Comparison of ENCODE assay signal across 22 cellular contexts in the genomic region with DNA sequence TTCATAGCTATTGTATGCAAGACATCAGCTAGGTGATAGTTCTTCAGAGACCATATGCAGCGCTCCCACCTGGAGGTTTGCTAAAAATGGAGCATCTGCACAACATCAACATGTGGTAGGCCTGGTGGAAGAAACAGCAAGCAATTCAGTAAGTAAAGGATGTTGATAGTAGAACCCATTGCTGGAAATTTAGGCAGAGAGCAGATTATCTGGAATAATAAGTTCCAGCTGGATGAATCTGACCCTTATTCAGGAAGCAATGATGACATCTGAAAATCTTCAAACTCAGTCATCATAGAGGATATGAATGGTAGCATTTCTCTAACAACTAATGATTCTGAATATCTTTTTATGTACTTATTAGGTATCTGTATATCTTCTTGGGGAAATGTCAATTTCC.
"Had no signal": no experiment of that assay in that cellular context is flagged by ENCODE, and none has a peak within 500 bp of the region (broad histone marks: within the 10 kb centered on the region; RNA-seq: fewer than 3 reads in every experiment).

No MANE protein-coding gene starts in this region.

- H3K4me1 ChIP-seq: esophagus squamous epithelium, heart left ventricle, right atrium auricular region, sigmoid colon, testis, upper lobe of right lung, vagina had no signal

- H3K27ac ChIP-seq: esophagus squamous epithelium, heart left ventricle, neutrophil, right atrium auricular region, sigmoid colon, skin epidermis, testis, tibial nerve, upper lobe of right lung, vagina had no signal

- H3K27me3 ChIP-seq: esophagus squamous epithelium, heart left ventricle, neutrophil, right atrium auricular region, sigmoid colon, testis, tibial nerve, upper lobe of right lung, vagina had no signal

- H3K4me3 ChIP-seq: esophagus squamous epithelium, heart left ventricle, mucosa of descending colon, right atrium auricular region, sigmoid colon, skin epidermis, testis, tibial nerve, upper lobe of right lung, vagina had no signal

- H3K36me3 ChIP-seq: esophagus squamous epithelium, heart left ventricle, neutrophil, right atrium auricular region, sigmoid colon, tibial nerve, upper lobe of right lung, vagina had no signal

- ATAC-seq: heart left ventricle; left lobe of liver; mucosa of descending colon; naive thymus-derived CD8-positive, alpha-beta T cell; stimulated activated naive B cell treated with anti-CD40 and anti-IgM and Interleukin-4, amounts not matched to agents 10 μg/mL and 1 μg/mL and 100 μg/mL, for 72 hours; stimulated activated naive CD8-positive, alpha-beta T cell treated with anti-CD3 and anti-CD28 coated beads, Interleukin-15, amount 100 ng/mL, for 72 hours; upper lobe of right lung had no signal

- H3K9me3 ChIP-seq: esophagus squamous epithelium, heart left ventricle, mucosa of descending colon, neutrophil, right atrium auricular region, sigmoid colon, testis, tibial nerve, upper lobe of right lung, vagina had no signal

- DNase-seq: dermis blood vessel endothelial cell; esophagus squamous epithelium; foreskin melanocyte; heart left ventricle; hypothalamus; islet precursor cell; mammary epithelial cell; mucosa of descending colon; naive thymus-derived CD8-positive, alpha-beta T cell; sigmoid colon; stimulated activated CD4-positive, alpha-beta T cell treated with anti-CD3 and anti-CD28 coated beads, Interleukin-2, amount 100 ng/mL, for 24 hours; stimulated activated CD4-positive, alpha-beta T cell treated with anti-CD3 and anti-CD28 coated beads, Interleukin-4, amount 100 ng/mL, for 4 hours; stimulated activated naive B cell treated with anti-CD40 and anti-IgM and Interleukin-4, amounts not matched to agents 10 μg/mL and 1 μg/mL and 100 μg/mL, for 72 hours; stimulated activated naive CD8-positive, alpha-beta T cell treated with anti-CD3 and anti-CD28 coated beads, Interleukin-15, amount 100 ng/mL, for 72 hours; testis; upper lobe of right lung had no signal
